ENCODE assay signal across 9 cellular contexts in the genomic region with DNA sequence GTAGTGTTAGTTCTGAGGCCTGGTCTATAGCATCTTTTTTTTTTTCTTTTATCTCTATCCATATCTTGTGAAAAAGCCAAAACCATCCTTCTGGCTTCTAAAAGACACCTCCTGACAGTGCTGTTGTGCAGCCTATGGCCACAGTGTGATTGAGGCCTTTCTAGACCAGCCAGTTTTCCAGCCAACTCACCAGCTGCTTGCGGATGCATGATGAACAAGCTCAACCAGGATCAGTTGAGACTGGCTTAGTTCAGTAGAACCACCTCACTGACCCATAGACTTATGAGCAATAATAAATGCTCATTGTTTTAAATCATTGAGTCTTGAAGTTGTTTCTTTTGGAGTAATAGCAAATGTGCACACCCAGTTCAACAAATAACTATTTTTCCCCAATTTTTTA.
"Had no signal": no experiment of that assay in that cellular context is flagged by ENCODE, and none has a peak within 500 bp of the region (broad histone marks: within the 10 kb centered on the region; RNA-seq: fewer than 3 reads in every experiment).

No MANE protein-coding gene starts in this region.

- DNase-seq: GM23248, GOT3, H7, HFFc6, IMR-90, KG1 had no signal

- H2AFZ ChIP-seq: GM23248 had no signal

- ATAC-seq: HCT116, K562 had no signal

- H3K9me3 ChIP-seq: HAP-1 had no signal

- H3K36me3 ChIP-seq: HAP-1 had no signal

- H3K27ac ChIP-seq: GM23248 had no signal

- H3K9ac ChIP-seq: GM23248 had no signal

- H3K4me3 ChIP-seq: GM23248, HAP-1, K562 had no signal
